ENCODE assay signal across 24 cellular contexts in the genomic region with DNA sequence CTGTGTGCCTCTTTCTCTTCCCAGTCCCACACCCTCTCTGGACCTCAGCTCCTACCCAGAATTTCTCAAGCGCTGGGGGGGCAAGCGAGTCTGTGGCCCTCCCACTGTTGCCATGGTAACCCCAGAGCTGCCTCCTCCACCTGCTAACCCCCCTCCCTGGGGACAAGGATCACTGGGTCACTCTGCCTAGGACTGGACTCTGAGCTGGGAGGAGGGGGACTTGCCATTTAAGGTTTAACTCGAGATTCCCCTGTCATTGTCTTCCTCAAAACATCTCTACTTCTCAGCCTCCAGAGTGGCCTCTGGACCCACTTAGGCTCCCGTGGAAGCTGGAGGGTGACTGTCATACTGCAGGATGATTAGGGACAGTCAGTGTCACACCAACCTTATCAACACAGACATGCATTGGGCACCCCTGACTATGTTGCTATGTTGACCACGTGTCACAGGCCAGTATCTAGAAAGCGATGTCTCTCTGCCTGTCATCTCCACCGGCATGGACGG. TPM values are rescaled to one million over a fixed set of nuclear protein-coding genes. Genes with fewer than 3 reads are reported as not detected.
DNase-seq lines count a peak whose midpoint lies in the region; ATAC-seq, FAIRE-seq and TF ChIP-seq lines count a peak whose summit lies in the region.
"Had no signal": no experiment of that assay in that cellular context is flagged by ENCODE, and none has a peak within 500 bp of the region (broad histone marks: within the 10 kb centered on the region; RNA-seq: fewer than 3 reads in every experiment).

No MANE protein-coding gene starts in this region.

- H3K9me3 ChIP-seq in kidney (ENCODE audit: control insufficient read depth in 1 of 2, low read length in 2 of 2) (no peaks in the 10 kb centered on the region), small intestine (ENCODE audit: control insufficient read depth, low read depth) (no peaks in the 10 kb centered on the region)
- H3K9me3 ChIP-seq: adrenal gland, BE2C, colonic mucosa, gastroesophageal sphincter, neutrophil, tibial artery had no signal

- no peaks in the 10 kb centered on the region for H3K36me3 Mint-ChIP-seq in activated naive CD8-positive, alpha-beta T cell treated with anti-CD3 and anti-CD28 coated beads, Interleukin-2, amount 50 U/mL, for 24 hours (ENCODE audit: low read depth)
- H3K36me3 Mint-ChIP-seq in T-cell: no peaks in the 10 kb centered on the region

- FAIRE-seq in kidney (lab: Jason Lieb, UNC): no peak
- no peak for FAIRE-seq in small intestine (lab: Jason Lieb, UNC)

- no peaks in the 10 kb centered on the region for H3K9me3 Mint-ChIP-seq in activated naive CD8-positive, alpha-beta T cell treated with anti-CD3 and anti-CD28 coated beads, Interleukin-2, amount 50 U/mL, for 24 hours
- H3K9me3 Mint-ChIP-seq in T-cell: no peaks in the 10 kb centered on the region
- H3K9me3 Mint-ChIP-seq: stimulated activated naive CD8-positive, alpha-beta T cell treated with anti-CD3 and anti-CD28 coated beads, Interleukin-15, Interleukin-2, amounts not matched to agents 100 ng/mL and 50 ng/mL, for 24 hours had no signal

- DNase-seq in NCI-H524 (lab: John Stamatoyannopoulos, UW): peak; percentile 21 to 27
- no peak for DNase-seq in NCI-H524 treated with DMSO at 0.1 percent for 48 hours (lab: John Stamatoyannopoulos, UW)
- peak; percentile 50 for DNase-seq in NCI-H69 (lab: John Stamatoyannopoulos, UW)
- DNase-seq in kidney: no peak
- peak; percentile 43 for DNase-seq in small intestine
- DNase-seq in activated naive CD8-positive, alpha-beta T cell treated with anti-CD3 and anti-CD28 coated beads, Interleukin-2, amount 50 U/mL, for 24 hours: no peak
- DNase-seq in T-cell: no peak
- DNase-seq in stimulated activated CD4-positive, alpha-beta T cell treated with anti-CD3 and anti-CD28 coated beads, Interleukin-15, amount 100 ng/mL, for 24 hours: no peak
- DNase-seq: adrenal gland, BE2C, colonic mucosa, COR-L47, islet precursor cell, NCI-H748 treated with DMSO at 0.1 percent for 48 hours, tibial artery had no signal

- POLR2A ChIA-PET in T-cell (lab: Charles Lee): interaction anchor here in 1 of 2 donors (0.6 kb wide), 1 partner anchor 12 kb away, joined by 4 read pairs; no protein-coding TSS in a partner anchor

- intact Hi-C loops in kidney (cut with DNase I): loop anchor here (10.0 kb wide), 1 partner anchor 175 kb away; no protein-coding TSS in a partner anchor

- peaks cover 19% of the 10 kb centered on the region for H3K4me1 Mint-ChIP-seq in activated naive CD8-positive, alpha-beta T cell treated with anti-CD3 and anti-CD28 coated beads, Interleukin-2, amount 50 U/mL, for 24 hours
- H3K4me1 Mint-ChIP-seq in T-cell: peaks cover 14 to 24% (median 23%) of the 10 kb centered on the region in 3 donors

- H3K27me3 Mint-ChIP-seq in activated naive CD8-positive, alpha-beta T cell treated with anti-CD3 and anti-CD28 coated beads, Interleukin-2, amount 50 U/mL, for 24 hours: peaks cover 43% of the 10 kb centered on the region
- H3K27me3 Mint-ChIP-seq in T-cell: peaks cover 19 to 33% of the 10 kb centered on the region in 2 donors

- TF ChIP-seq CTCF in kidney (IDR thresholded peaks at IDR 0.05; ENCODE audit: borderline replicate concordance, extremely low read depth, insufficient read depth): no peak

- peaks cover 0 to 6% of the 10 kb centered on the region in 2 donors for H3K27me3 ChIP-seq in small intestine (ENCODE audit: control insufficient read depth in 2 of 2, insufficient read depth in 2 of 2, low read length in 2 of 2)
- H3K27me3 ChIP-seq: BE2C had no signal

- CTCF ChIA-PET in T-cell (lab: Charles Lee): interaction anchor here (1.0 to 1.7 kb wide), 6 partner anchors 10 to 77 kb away, joined by 3 to 6 read pairs (median 4); partner anchors contain the start of gene ASF1B (in 1 of the 2)

- H3K27ac ChIP-seq in kidney (ENCODE audit: low read depth in 2 of 2, low read length in 2 of 2): peak overlapping the region; percentile 44 to 81
- no peak overlapping the region for H3K27ac ChIP-seq in small intestine (ENCODE audit: low read depth in 1 of 2, low read length in 1 of 2)
- H3K27ac ChIP-seq: adrenal gland, colonic mucosa, gastroesophageal sphincter, neutrophil, skin epidermis, tibial artery, VCaP had no signal

- H3K4me3 ChIP-seq in kidney (ENCODE audit: low read length in 2 of 2) (peak overlapping the region; percentile 43 to 57), small intestine (ENCODE audit: low read depth in 1 of 2, low read length in 2 of 2) (no peak overlapping the region)
- H3K4me3 ChIP-seq: adrenal gland, colonic mucosa, gastroesophageal sphincter, lung, skin epidermis, tibial artery had no signal

- no peak overlapping the region for H3K27ac Mint-ChIP-seq in activated naive CD8-positive, alpha-beta T cell treated with anti-CD3 and anti-CD28 coated beads, Interleukin-2, amount 50 U/mL, for 24 hours
- no peak overlapping the region for H3K27ac Mint-ChIP-seq in T-cell
- H3K27ac Mint-ChIP-seq: stimulated activated naive CD8-positive, alpha-beta T cell treated with anti-CD3 and anti-CD28 coated beads, Interleukin-15, Interleukin-2, amounts not matched to agents 100 ng/mL and 50 ng/mL, for 24 hours had no signal

- no peak overlapping the region for H3K9ac ChIP-seq in kidney (ENCODE audit: low read length in 2 of 2)

- peaks cover 11 to 14% of the 10 kb centered on the region in 2 donors for H3K4me1 ChIP-seq in kidney (ENCODE audit: control insufficient read depth in 1 of 2, insufficient read depth in 1 of 2, low read depth in 1 of 2, low read length in 2 of 2)
- peaks cover 0 to 2% of the 10 kb centered on the region in 2 donors for H3K4me1 ChIP-seq in small intestine (ENCODE audit: control insufficient read depth in 2 of 2, insufficient read depth in 1 of 2, low read depth in 1 of 2, low read length in 1 of 2)
- H3K4me1 ChIP-seq: BE2C had no signal

- no peak overlapping the region for H3K4me3 Mint-ChIP-seq in activated naive CD8-positive, alpha-beta T cell treated with anti-CD3 and anti-CD28 coated beads, Interleukin-2, amount 50 U/mL, for 24 hours
- peak overlapping the region in 1 of 3 donors; percentile 35 for H3K4me3 Mint-ChIP-seq in T-cell
- H3K4me3 Mint-ChIP-seq: stimulated activated naive CD8-positive, alpha-beta T cell treated with anti-CD3 and anti-CD28 coated beads, Interleukin-15, Interleukin-2, amounts not matched to agents 100 ng/mL and 50 ng/mL, for 24 hours had no signal

- ATAC-seq in activated naive CD8-positive, alpha-beta T cell treated with anti-CD3 and anti-CD28 coated beads, Interleukin-2, amount 50 U/mL, for 24 hours: no peak
- ATAC-seq in T-cell (replicated peaks in 1 of 4): no peak
- ATAC-seq: gastroesophageal sphincter, Right ventricle myocardium inferior had no signal

- WGBS in small intestine, 3 donors: 20 to 44% (median 29%) methylated on average over 8 of the region's 8 CpGs

- no peaks in the 10 kb centered on the region for H3K36me3 ChIP-seq in kidney (ENCODE audit: control insufficient read depth in 1 of 2, insufficient read depth in 2 of 2, low read length in 2 of 2)
- H3K36me3 ChIP-seq in small intestine (ENCODE audit: control insufficient read depth in 2 of 2, insufficient read depth in 2 of 2, low read length in 2 of 2): no peaks in the 10 kb centered on the region
- H3K36me3 ChIP-seq: adrenal gland, BE2C, colonic mucosa, gastroesophageal sphincter, neutrophil, tibial artery had no signal

RNA-seq across cellular contexts. Expression of gene PALM3, which starts 2.2 kb away (rescaled TPM):
- total RNA-seq in kidney (19.4 TPM), T-cell (under 1 TPM in 2 of 5 donors, not detected in 3; 0.16 to 0.39 TPM)
- polyA plus RNA-seq in kidney (ENCODE audit: insufficient read depth, low read depth, low replicate concordance) (45.8 TPM), small intestine (10 to 100 TPM in 1 of 3 donors, 1 to 10 TPM in 2; 1.7 to 28.2 (median 3.5) TPM)
- total RNA-seq: gastroesophageal sphincter, MCF 10A had no signal

RNA-seq across cellular contexts. Expression of gene MISP3, which starts 12.9 kb away (rescaled TPM):
- total RNA-seq in kidney: 8.7 TPM
- 32.0 TPM for polyA plus RNA-seq in kidney (ENCODE audit: insufficient read depth, low read depth, low replicate concordance)
- polyA plus RNA-seq in small intestine: 10 to 100 TPM; 13.8 to 60.4 (median 31.9) TPM
- total RNA-seq in T-cell: 1 to 10 TPM in 3 of 5 donors, under 1 TPM in 2; 0.28 to 2.0 (median 1.1) TPM

RNA-seq across cellular contexts. Expression of gene C19orf67, which starts 25.9 kb away (rescaled TPM):
- total RNA-seq in kidney (not detected), T-cell (under 1 TPM in 3 of 5 donors, not detected in 2; 0.53 to 0.98 (median 0.58) TPM)
- polyA plus RNA-seq in kidney (ENCODE audit: insufficient read depth, low read depth, low replicate concordance) (not detected), small intestine (not detected)
- total RNA-seq: A673, adrenal gland, gastroesophageal sphincter, MCF 10A, Right ventricle myocardium inferior had no signal
- polyA plus RNA-seq: adrenal gland had no signal

RNA-seq across cellular contexts. Expression of gene IL27RA, which starts 28.1 kb away (rescaled TPM):
- total RNA-seq in kidney: 14.1 TPM
- polyA plus RNA-seq in kidney (ENCODE audit: insufficient read depth, low read depth, low replicate concordance): 3.1 TPM
- polyA plus RNA-seq in small intestine: 1 to 10 TPM in 2 of 3 donors, under 1 TPM in 1; 0.45 to 4.9 (median 1.4) TPM
- 10 to 100 TPM; 44.2 to 82.4 (median 66.5) TPM for total RNA-seq in T-cell

RNA-seq across cellular contexts. Expression of gene SAMD1, which starts 30.8 kb away (rescaled TPM):
- 28.3 TPM for total RNA-seq in kidney
- 23.3 TPM for polyA plus RNA-seq in kidney (ENCODE audit: insufficient read depth, low read depth, low replicate concordance)
- polyA plus RNA-seq in small intestine: 10 to 100 TPM; 19.7 to 45.4 (median 29.2) TPM
- 10 to 100 TPM; 38.9 to 75.0 (median 59.2) TPM for total RNA-seq in T-cell

Comparison
In these comparisons a context has a peak if more than half of its experiments do, and no peak if none do; other contexts are left out.
1. DNase-seq: peak in NCI-H524 (2 of 2), NCI-H69 (single experiment) and small intestine (single experiment); none in NCI-H524 treated with DMSO at 0.1 percent for 48 hours (single experiment), kidney (single experiment), activated naive CD8-positive, alpha-beta T cell treated with anti-CD3 and anti-CD28 coated beads, Interleukin-2, amount 50 U/mL, for 24 hours (single experiment), T-cell (0 of 34) and stimulated activated CD4-positive, alpha-beta T cell treated with anti-CD3 and anti-CD28 coated beads, Interleukin-15, amount 100 ng/mL, for 24 hours (single experiment).
2. H3K27ac ChIP-seq: peak in kidney (2 of 2); none in small intestine (0 of 2).
3. H3K4me3 ChIP-seq: peak in kidney (2 of 2); none in small intestine (0 of 2).
4. RNA of gene PALM3, which starts 2.2 kb away (total RNA-seq): 19.4 TPM in kidney (single experiment); 0.16 to 0.39 TPM in T-cell; every median in the first group is over 10 times any median in the second.